Comparison of ENCODE assay signal across 12 cellular contexts in the genomic region with DNA sequence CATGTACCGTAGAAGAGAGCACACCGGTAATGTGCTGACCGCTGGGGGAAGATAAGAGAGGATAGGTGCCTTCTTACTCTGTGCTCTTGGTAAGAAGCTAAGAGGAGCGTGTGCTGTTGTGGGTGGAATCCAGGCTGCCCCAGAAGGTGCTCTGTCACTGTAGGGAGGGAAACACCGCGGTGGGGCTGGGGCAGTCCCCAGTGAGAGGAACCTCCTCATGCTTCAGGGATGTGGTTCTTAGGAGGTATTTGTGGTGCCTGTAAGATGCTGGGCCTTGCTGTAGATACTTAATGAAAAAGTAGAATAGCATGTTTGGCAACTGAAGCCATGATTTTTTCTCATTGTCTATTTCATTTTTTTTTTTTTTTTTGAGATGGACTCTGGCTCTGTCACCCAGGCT. TPM values are rescaled to one million over a fixed set of nuclear protein-coding genes. Genes with fewer than 3 reads are reported as not detected.
DNase-seq lines count a peak whose midpoint lies in the region; ATAC-seq and TF ChIP-seq lines count a peak whose summit lies in the region.
"Had no signal": no experiment of that assay in that cellular context is flagged by ENCODE, and none has a peak within 500 bp of the region (broad histone marks: within the 10 kb centered on the region; RNA-seq: fewer than 3 reads in every experiment).

No MANE protein-coding gene starts in this region.

- no peaks in the 10 kb centered on the region for H3K79me2 ChIP-seq in PC-3 (ENCODE audit: low read length)

- H4K20me1 ChIP-seq in PC-3 (ENCODE audit: low read length): no peaks in the 10 kb centered on the region
- H4K20me1 ChIP-seq: BLaER1 had no signal

- H2AFZ ChIP-seq in PC-3 (ENCODE audit: low read length): no peak overlapping the region

- H3K4me1 ChIP-seq in cardiac muscle cell (ENCODE audit: low read depth) (peaks cover 14% of the 10 kb centered on the region), heart left ventricle (peaks cover 0 to 14% (median 8%) of the 10 kb centered on the region in 12 donors), PC-3 (ENCODE audit: insufficient read depth, low read length) (no peaks in the 10 kb centered on the region), foreskin keratinocyte (no peaks in the 10 kb centered on the region)

- no TSS peak for BruUV-seq in PC-3 (replicated peaks; lab: Mats Ljungman, UMichigan)

- no peaks in the 10 kb centered on the region for H3K36me3 Mint-ChIP-seq in T-helper 17 cell (ENCODE audit: low read depth)
- H3K36me3 Mint-ChIP-seq in stimulated activated memory B cell treated with anti-CD40 and anti-IgM and Interleukin-4, amounts not matched to agents 10 μg/mL and 1 μg/mL and 100 μg/mL, for 72 hours: peaks cover 21% of the 10 kb centered on the region

- no peaks in the 10 kb centered on the region for H3F3A ChIP-seq in PC-3 (ENCODE audit: low read length, unreplicated experiment)

- H3K9me2 ChIP-seq in PC-3 (replicated peaks; ENCODE audit: low read length): no peaks in the 10 kb centered on the region

- H3K4me3 ChIP-seq in cardiac muscle cell (no peak overlapping the region), heart left ventricle (peak overlapping the region in 5 of 12 donors; percentile 27 to 48 (median 48)), PC-3 (ENCODE audit: low read length) (no peak overlapping the region)
- H3K4me3 ChIP-seq: BLaER1, lung had no signal

- 78 to 90% (median 80%) methylated on average over 6 of the region's 6 CpGs for WGBS in heart left ventricle, 4 donors

- intact Hi-C loops in heart left ventricle (cut with DNase I) (loop anchor here in 5 of 10 donors (2.0 to 5.0 kb wide), 2 partner anchors 51 to 55 kb away; no protein-coding TSS in a partner anchor), PC-3 (cut with micrococcal nuclease) (no loop called here)

- ATAC-seq in heart left ventricle (no peak), HG02759 (IDR thresholded peaks at IDR 0.05; ENCODE audit: unreplicated experiment) (peak; percentile 90), T-helper 17 cell (peak; percentile 73), PC-3 (no peak), foreskin keratinocyte (no peak)
- ATAC-seq in stimulated activated memory B cell treated with anti-CD40 and anti-IgM and Interleukin-4, amounts not matched to agents 10 μg/mL and 1 μg/mL and 100 μg/mL, for 72 hours: peak; percentile 95

- H3K27ac ChIP-seq in cardiac muscle cell: peak overlapping the region; percentile 19
- H3K27ac ChIP-seq in heart left ventricle: no peak overlapping the region
- no peak overlapping the region for H3K27ac ChIP-seq in PC-3 (ENCODE audit: low read length)
- H3K27ac ChIP-seq in foreskin keratinocyte: no peak overlapping the region
- H3K27ac ChIP-seq: BLaER1 had no signal

- H3K27me3 ChIP-seq in cardiac muscle cell: no peaks in the 10 kb centered on the region
- H3K27me3 ChIP-seq in heart left ventricle: peaks cover 0 to 5% (median 0%) of the 10 kb centered on the region in 9 donors
- H3K27me3 ChIP-seq in PC-3 (ENCODE audit: low read length): no peaks in the 10 kb centered on the region
- no peaks in the 10 kb centered on the region for H3K27me3 ChIP-seq in foreskin keratinocyte
- H3K27me3 ChIP-seq: BLaER1 had no signal

- TF ChIP-seq POLR2A in heart left ventricle (IDR thresholded peaks at IDR 0.05): no peak

- no peak overlapping the region for H3K27ac Mint-ChIP-seq in T-helper 17 cell
- no peak overlapping the region for H3K27ac Mint-ChIP-seq in stimulated activated memory B cell treated with anti-CD40 and anti-IgM and Interleukin-4, amounts not matched to agents 10 μg/mL and 1 μg/mL and 100 μg/mL, for 72 hours

- CTCF ChIA-PET in PC-3 (lab: Charles Lee): no interaction called here

- H3K36me3 ChIP-seq in cardiac muscle cell: no peaks in the 10 kb centered on the region
- H3K36me3 ChIP-seq in heart left ventricle: no peaks in the 10 kb centered on the region
- no peaks in the 10 kb centered on the region for H3K36me3 ChIP-seq in PC-3 (ENCODE audit: low read depth, low read length)

- H3K4me1 Mint-ChIP-seq in T-helper 17 cell: peaks cover 7% of the 10 kb centered on the region
- peaks cover 29% of the 10 kb centered on the region for H3K4me1 Mint-ChIP-seq in stimulated activated memory B cell treated with anti-CD40 and anti-IgM and Interleukin-4, amounts not matched to agents 10 μg/mL and 1 μg/mL and 100 μg/mL, for 72 hours

- H3K27me3 Mint-ChIP-seq in T-helper 17 cell: peaks cover 24% of the 10 kb centered on the region
- peaks cover 10% of the 10 kb centered on the region for H3K27me3 Mint-ChIP-seq in stimulated activated memory B cell treated with anti-CD40 and anti-IgM and Interleukin-4, amounts not matched to agents 10 μg/mL and 1 μg/mL and 100 μg/mL, for 72 hours

- H3K9ac ChIP-seq in PC-3 (ENCODE audit: low read length): no peak overlapping the region
- H3K9ac ChIP-seq: BLaER1 had no signal

- no peaks in the 10 kb centered on the region for H3K9me3 Mint-ChIP-seq in stimulated activated memory B cell treated with anti-CD40 and anti-IgM and Interleukin-4, amounts not matched to agents 10 μg/mL and 1 μg/mL and 100 μg/mL, for 72 hours

- TF ChIP-seq CTCF in cardiac muscle cell (IDR thresholded peaks at IDR 0.05; ENCODE audit: low read depth, low read length): no peak
- no peak for TF ChIP-seq CTCF in heart left ventricle (IDR thresholded peaks at IDR 0.05)
- TF ChIP-seq CTCF in PC-3 (conservative IDR thresholded peaks at IDR 0.05; ENCODE audit: low read depth, low read length): no peak
- no peak for TF ChIP-seq CTCF in foreskin keratinocyte (conservative IDR thresholded peaks at IDR 0.05)

- no peak overlapping the region for H3K4me3 Mint-ChIP-seq in T-helper 17 cell
- H3K4me3 Mint-ChIP-seq in stimulated activated memory B cell treated with anti-CD40 and anti-IgM and Interleukin-4, amounts not matched to agents 10 μg/mL and 1 μg/mL and 100 μg/mL, for 72 hours: no peak overlapping the region

- H3K4me2 ChIP-seq in PC-3 (ENCODE audit: low read length): no peak overlapping the region
- H3K4me2 ChIP-seq: BLaER1 had no signal

- no peaks in the 10 kb centered on the region for H3K9me3 ChIP-seq in cardiac muscle cell (ENCODE audit: low read depth)
- no peaks in the 10 kb centered on the region for H3K9me3 ChIP-seq in heart left ventricle
- H3K9me3 ChIP-seq in T-helper 17 cell (ENCODE audit: control insufficient read depth, low read length, poor library complexity, severe bottlenecking): no peaks in the 10 kb centered on the region
- H3K9me3 ChIP-seq in PC-3 (ENCODE audit: low read length): no peaks in the 10 kb centered on the region
- H3K9me3 ChIP-seq: BLaER1 had no signal

- DNase-seq in cardiac muscle cell (ENCODE audit: low read depth in 1 of 2, low spot score in 1 of 2) (no peak), heart left ventricle (no peak), T-helper 17 cell (no peak), PC-3 (no peak), foreskin keratinocyte (no peak), OCI-M2 (lab: John Stamatoyannopoulos, UW; ENCODE audit: unreplicated experiment) (no peak)
- DNase-seq: NCI-H1105 had no signal

- POLR2A ChIA-PET in PC-3 (lab: Charles Lee; ENCODE audit: unreplicated experiment): no interaction called here

RNA-seq across cellular contexts. Expression of a gene that starts 1.1 kb away (rescaled TPM):
- total RNA-seq in cardiac muscle cell: 4.7 and 5.4 TPM in 2 replicates
- 5.1 and 5.8 TPM in 2 replicates for polyA plus RNA-seq in cardiac muscle cell
- 1 to 10 TPM; 2.3 to 9.9 (median 2.9) TPM for total RNA-seq in heart left ventricle
- 10 to 100 TPM in 1 of 2 donors, 1 to 10 TPM in 1; 8.8 to 12.5 TPM for polyA plus RNA-seq in heart left ventricle
- total RNA-seq in T-helper 17 cell: not detected
- 0.44 TPM in 1 of 2 replicates, not detected in the other for total RNA-seq in PC-3 (2014; rRNA removed)
- not detected in 2 replicates for total RNA-seq in foreskin keratinocyte
- not detected in 2 replicates for polyA plus RNA-seq in foreskin keratinocyte
- total RNA-seq: endothelial cell of umbilical vein had no signal

RNA-seq across cellular contexts. Expression of a gene that starts 20.9 kb away (rescaled TPM):
- 2,923 and 3,227 TPM in 2 replicates for total RNA-seq in cardiac muscle cell
- polyA plus RNA-seq in cardiac muscle cell: 487 and 521 TPM in 2 replicates
- total RNA-seq in heart left ventricle: 1,000 to 10,000 TPM in 1 of 9 donors, 100 to 1,000 TPM in 8; 407 to 1,112 (median 628) TPM
- polyA plus RNA-seq in heart left ventricle: 1,000 to 10,000 TPM; 1,474 to 1,813 TPM
- total RNA-seq in T-helper 17 cell: 1,000 to 10,000 TPM; 1,710 to 1,803 TPM
- 1,408 and 1,694 TPM in 2 replicates for total RNA-seq in PC-3 (2014; rRNA removed)
- 1,708 and 1,786 TPM in 2 replicates for total RNA-seq in foreskin keratinocyte
- polyA plus RNA-seq in foreskin keratinocyte: 2,392 and 2,411 TPM in 2 replicates

RNA-seq across cellular contexts. Expression of a gene that starts 37.9 kb away (rescaled TPM):
- total RNA-seq in cardiac muscle cell: 24.3 and 24.5 TPM in 2 replicates
- polyA plus RNA-seq in cardiac muscle cell: 34.9 and 41.5 TPM in 2 replicates
- 10 to 100 TPM; 18.3 to 23.6 (median 20.0) TPM for total RNA-seq in heart left ventricle
- polyA plus RNA-seq in heart left ventricle: 10 to 100 TPM; 12.8 to 31.4 TPM
- total RNA-seq in T-helper 17 cell: 10 to 100 TPM; 25.9 to 32.9 TPM
- 44.5 and 51.1 TPM in 2 replicates for total RNA-seq in PC-3 (2014; rRNA removed)
- 32.0 and 32.8 TPM in 2 replicates for total RNA-seq in foreskin keratinocyte
- 15.1 and 16.8 TPM in 2 replicates for polyA plus RNA-seq in foreskin keratinocyte

Comparison
In these comparisons a context has a peak if more than half of its experiments do, and no peak if none do; other contexts are left out.
1. ATAC-seq: peak in HG02759 (single experiment), T-helper 17 cell (single experiment) and stimulated activated memory B cell treated with anti-CD40 and anti-IgM and Interleukin-4, amounts not matched to agents 10 μg/mL and 1 μg/mL and 100 μg/mL, for 72 hours (single experiment); none in heart left ventricle (0 of 4), PC-3 (single experiment) and foreskin keratinocyte (single experiment).